In the genomic region with DNA sequence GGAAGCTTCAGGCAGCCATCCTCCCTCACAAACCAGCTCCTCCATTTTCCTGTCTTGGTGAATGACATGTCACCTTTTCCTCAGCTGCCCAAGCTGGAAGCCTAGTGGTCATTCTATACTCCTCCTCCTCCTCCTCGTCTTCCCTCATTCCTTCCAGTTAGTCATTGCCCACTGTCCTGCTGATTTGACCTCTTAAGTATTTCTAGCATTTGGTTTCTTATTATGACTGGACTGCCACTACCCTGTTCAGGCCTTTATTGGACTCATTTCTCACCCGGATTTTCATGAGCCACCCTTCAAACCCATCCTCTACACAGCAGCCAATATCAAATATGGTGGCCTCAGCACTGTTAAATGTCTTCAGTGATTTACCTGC, we compare ENCODE assay signal across 12 cellular contexts. TPM values are rescaled to one million over a fixed set of nuclear protein-coding genes. Genes with fewer than 3 reads are reported as not detected.
DNase-seq lines count a peak whose midpoint lies in the region; ATAC-seq and TF ChIP-seq lines count a peak whose summit lies in the region.
"Had no signal": no experiment of that assay in that cellular context is flagged by ENCODE, and none has a peak within 500 bp of the region (broad histone marks: within the 10 kb centered on the region; RNA-seq: fewer than 3 reads in every experiment).

No MANE protein-coding gene starts in this region.

- H4K20me1 ChIP-seq in OCI-LY7 (ENCODE audit: insufficient read depth, low read length) = no peaks in the 10 kb centered on the region

- peak overlapping the region; percentile 95 for H3K27ac ChIP-seq in OCI-LY7 (ENCODE audit: low read depth, low read length, poor library complexity, severe bottlenecking)
- H3K27ac ChIP-seq: thoracic aorta, VCaP had no signal

- BruUV-seq in OCI-LY7 (replicated peaks; lab: Mats Ljungman, UMichigan) = no TSS peak

- H2AFZ ChIP-seq in OCI-LY7 (ENCODE audit: low read length) = no peak overlapping the region; the same call in 1 of the 2 replicates

- H3K36me3 ChIP-seq in OCI-LY7 (ENCODE audit: insufficient read depth, low read length) = peaks cover 32% of the 10 kb centered on the region
- H3K36me3 ChIP-seq: thoracic aorta had no signal

- H3K79me2 ChIP-seq in OCI-LY7 (ENCODE audit: insufficient read depth, low read depth, low read length) = peaks cover 74% of the 10 kb centered on the region; the same call in 1 of the 2 replicates

- H3K36me3 Mint-ChIP-seq in progenitor cell of endocrine pancreas (ENCODE audit: insufficient read depth) = peaks cover 15% of the 10 kb centered on the region

- peaks cover 59% of the 10 kb centered on the region for H3K4me1 ChIP-seq in OCI-LY7 (ENCODE audit: insufficient read depth, low read length, poor library complexity, severe bottlenecking)

- no peak overlapping the region for H3K4me3 Mint-ChIP-seq in progenitor cell of endocrine pancreas (ENCODE audit: low read depth)

- H3K27ac Mint-ChIP-seq in progenitor cell of endocrine pancreas = no peak overlapping the region

- peaks cover 27% of the 10 kb centered on the region for H3K9me3 ChIP-seq in OCI-LY7 (ENCODE audit: low read length)
- H3K9me3 ChIP-seq: thoracic aorta had no signal

- intact Hi-C loops in OCI-LY7 (cut with micrococcal nuclease; ENCODE audit: unreplicated experiment) = no loop called here

- H3K4me1 Mint-ChIP-seq in progenitor cell of endocrine pancreas (ENCODE audit: low read depth) = peaks cover 33% of the 10 kb centered on the region

- H3K4me2 ChIP-seq in OCI-LY7 (ENCODE audit: low read length) = peak overlapping the region; percentile 91

- H3K9me3 Mint-ChIP-seq in progenitor cell of endocrine pancreas (ENCODE audit: low read depth) = peaks cover 23% of the 10 kb centered on the region

- H3K27me3 Mint-ChIP-seq in progenitor cell of endocrine pancreas = no peaks in the 10 kb centered on the region

- ATAC-seq in GM18907 (IDR thresholded peaks at IDR 0.05; ENCODE audit: unreplicated experiment) = peak; percentile 18
- no peak for ATAC-seq in GM21737 (IDR thresholded peaks at IDR 0.05; ENCODE audit: unreplicated experiment)
- no peak for ATAC-seq in omental fat pad (ENCODE audit: low FRiP score)

- H3K4me3 ChIP-seq in OCI-LY7 (ENCODE audit: low read depth, low read length, poor library complexity, severe bottlenecking) (peak overlapping the region; percentile 51), fibroblast of mammary gland (ENCODE audit: control insufficient read depth, low read depth, low read length) (no peak overlapping the region)
- H3K4me3 ChIP-seq: coronary artery, thoracic aorta had no signal

- POLR2A ChIA-PET in OCI-LY7 (lab: Charles Lee) = interaction anchor here (0.7 to 1.5 kb wide), 7 partner anchors 11 to 113 kb away, joined by 3 to 7 read pairs (median 3); no protein-coding TSS in a partner anchor

- TF ChIP-seq CTCF in OCI-LY7 (conservative IDR thresholded peaks at IDR 0.05; ENCODE audit: low read length) (no peak), fibroblast of mammary gland (conservative IDR thresholded peaks at IDR 0.05; ENCODE audit: control insufficient read depth, insufficient read depth, low read depth, low read length) (no peak), progenitor cell of endocrine pancreas (IDR thresholded peaks at IDR 0.05; ENCODE audit: unreplicated experiment) (no peak), omental fat pad (IDR thresholded peaks at IDR 0.05) (no peak)

- DNase-seq in AG08396 (ENCODE audit: low spot score) = peak; percentile 53
- no peak for DNase-seq in OCI-LY7 (ENCODE audit: low spot score)
- peak; percentile 76 for DNase-seq in fibroblast of mammary gland (ENCODE audit: low read depth)
- DNase-seq in NCI-H2107 (lab: John Stamatoyannopoulos, UW) = no peak
- no peak for DNase-seq in progenitor cell of endocrine pancreas (ENCODE audit: low spot score, unreplicated experiment)
- no peak for DNase-seq in omental fat pad (ENCODE audit: low spot score)
- DNase-seq: NCI-H82 had no signal

- CTCF ChIA-PET in OCI-LY7 (lab: Charles Lee; ENCODE audit: unreplicated experiment) = interaction anchor here (1.4 kb wide), 1 partner anchor 180 kb away, joined by 3 read pairs; no protein-coding TSS in a partner anchor

- H3K9me2 ChIP-seq in OCI-LY7 (ENCODE audit: insufficient read depth, low read length) = no peaks in the 10 kb centered on the region

RNA-seq across cellular contexts. Expression of a gene that starts 21.9 kb away (rescaled TPM):
- total RNA-seq in OCI-LY7 (2014; rRNA removed; shearing (Covaris generic)) = 39.1 and 60.8 TPM in 2 replicates
- total RNA-seq in OCI-LY7 (2022) = 58.4 and 68.0 TPM in 2 replicates
- 106 and 110 TPM in 2 replicates for total RNA-seq in progenitor cell of endocrine pancreas
- 10 to 100 TPM; 28.3 to 52.3 (median 40.4) TPM for total RNA-seq in omental fat pad

Comparison
In these comparisons a context has a peak if more than half of its experiments do, and no peak if none do; other contexts are left out.
1. DNase-seq: peak in AG08396 (single experiment) and fibroblast of mammary gland (single experiment); none in OCI-LY7 (single experiment), NCI-H2107 (single experiment), progenitor cell of endocrine pancreas (single experiment) and omental fat pad (single experiment).